In genomic region chr3:5136619-5137429, GRCh38 we compare ENCODE assay signal across 1 cellular context.
TF ChIP-seq lines count a peak whose summit lies in the region.

No MANE protein-coding gene starts in this region.

TF ChIP-seq in HEK293T, 16 proteins besides CTCF, POLR2A, EP300 and RAD21 (continued from another document):
- TF ChIP-seq, protein P1, sequence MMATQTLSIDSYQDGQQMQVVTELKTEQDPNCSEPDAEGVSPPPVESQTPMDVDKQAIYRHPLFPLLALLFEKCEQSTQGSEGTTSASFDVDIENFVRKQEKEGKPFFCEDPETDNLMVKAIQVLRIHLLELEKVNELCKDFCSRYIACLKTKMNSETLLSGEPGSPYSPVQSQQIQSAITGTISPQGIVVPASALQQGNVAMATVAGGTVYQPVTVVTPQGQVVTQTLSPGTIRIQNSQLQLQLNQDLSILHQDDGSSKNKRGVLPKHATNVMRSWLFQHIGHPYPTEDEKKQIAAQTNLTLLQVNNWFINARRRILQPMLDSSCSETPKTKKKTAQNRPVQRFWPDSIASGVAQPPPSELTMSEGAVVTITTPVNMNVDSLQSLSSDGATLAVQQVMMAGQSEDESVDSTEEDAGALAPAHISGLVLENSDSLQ (IDR thresholded peaks at IDR 0.05) = no peak
- TF ChIP-seq FOXM1 (IDR thresholded peaks at IDR 0.05; ENCODE audit: borderline replicate concordance) = no peak
- no peak for TF ChIP-seq HDGF (IDR thresholded peaks at IDR 0.05; ENCODE audit: borderline replicate concordance)
- no peak for TF ChIP-seq FOXA1 (IDR thresholded peaks at IDR 0.05)
- TF ChIP-seq LEF1 (IDR thresholded peaks at IDR 0.05; ENCODE audit: borderline replicate concordance) = no peak
- no peak for TF ChIP-seq ZNF384 (IDR thresholded peaks at IDR 0.05)
- TF ChIP-seq SUZ12 (IDR thresholded peaks at IDR 0.05) = no peak
- TF ChIP-seq SP1 (IDR thresholded peaks at IDR 0.05) = no peak
- no peak for TF ChIP-seq ARNT (IDR thresholded peaks at IDR 0.05)
- no peak for TF ChIP-seq FOXK2 (IDR thresholded peaks at IDR 0.05)
TF ChIP-seq in HEK293T: peak in this region for 0.
